In the genomic region with DNA sequence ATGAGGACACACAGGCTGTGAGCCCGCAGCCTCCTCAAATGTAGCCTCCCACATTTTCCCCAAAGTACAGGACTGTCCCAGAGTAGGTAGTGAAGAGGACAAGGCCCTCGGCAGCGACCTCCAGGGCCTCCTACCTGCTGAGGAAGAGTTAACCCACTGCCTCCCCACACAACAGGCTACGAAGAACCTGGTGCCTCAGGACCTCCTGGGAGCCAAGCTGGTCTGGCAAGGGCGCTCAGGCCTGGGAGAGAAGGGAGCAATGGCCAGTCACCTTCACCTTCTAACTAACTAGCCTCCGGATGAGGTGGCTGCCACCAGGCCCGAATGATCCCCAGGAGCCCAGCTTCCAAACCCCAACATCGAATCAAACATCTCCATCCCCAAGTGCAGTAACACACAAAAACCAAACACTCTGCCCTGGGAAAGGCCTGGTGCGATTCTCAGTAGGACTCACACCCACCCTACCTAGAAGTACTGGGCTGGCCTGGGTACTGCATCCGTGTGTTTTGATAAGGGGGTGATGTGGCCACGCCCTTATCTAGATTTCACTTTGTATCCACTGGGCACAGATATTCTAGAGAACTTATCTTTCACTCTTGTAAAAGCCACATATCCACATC, we compare ENCODE assay signal across 16 cellular contexts. TPM values are rescaled to one million over a fixed set of nuclear protein-coding genes. Genes with fewer than 3 reads are reported as not detected.
DNase-seq lines count a peak whose midpoint lies in the region; ATAC-seq, FAIRE-seq and TF ChIP-seq lines count a peak whose summit lies in the region.
"Had no signal": no experiment of that assay in that cellular context is flagged by ENCODE, and none has a peak within 500 bp of the region (broad histone marks: within the 10 kb centered on the region; RNA-seq: fewer than 3 reads in every experiment).

No MANE protein-coding gene starts in this region.

- POLR2A ChIA-PET in K562 (lab: Yijun Ruan, JAX) = interaction anchor here (0.6 to 1.2 kb wide), 5 partner anchors 9 to 717 kb away, joined by 3 to 5 read pairs (median 3); partner anchors contain the start of gene ERFE

- no peaks in the 10 kb centered on the region for H3K27me3 ChIP-seq in K562 (ENCODE audit: control insufficient read depth in 2 of 2, insufficient read depth in 2 of 2, low read length in 2 of 2)

- intact Hi-C loops in K562 (cut with micrococcal nuclease) = loop anchor here (5.0 kb wide), 1 partner anchor 69 kb away; no protein-coding TSS in a partner anchor
- intact Hi-C loops in natural killer cell (cut with micrococcal nuclease) = loop anchor here (5.0 kb wide), 1 partner anchor 34 kb away; the partner anchor contains the start of gene ILKAP

- H3K4me1 Mint-ChIP-seq in HFFc6 (ENCODE audit: low read depth) = peaks cover 56% of the 10 kb centered on the region
- peaks cover 38 to 51% of the 10 kb centered on the region in 2 donors for H3K4me1 Mint-ChIP-seq in natural killer cell

- CTCF ChIA-PET in K562 (lab: Yijun Ruan, JAX; ENCODE audit: low intra/inter-chr PET ratio) = no interaction called here

- H3K4me3 ChIP-seq in K562 = no peak overlapping the region

- no peak for TF ChIP-seq CTCF in 22Rv1 (IDR thresholded peaks at IDR 0.05)
- no peak for TF ChIP-seq CTCF in HFFc6 (IDR thresholded peaks at IDR 0.05)
- no peak for TF ChIP-seq CTCF in K562 (IDR thresholded peaks at IDR 0.05 in 2 of 3, conservative IDR thresholded peaks at IDR 0.05 in 1 of 3; ENCODE audit: insufficient read depth in 2 of 3, low read depth in 1 of 3, low read length in 3 of 3)
- no peak for TF ChIP-seq CTCF in natural killer cell (IDR thresholded peaks at IDR 0.05)

- H2AFZ ChIP-seq in K562 (ENCODE audit: low read depth, low read length) = no peak overlapping the region

- peaks cover 32 to 33% of the 10 kb centered on the region in 2 experiments for H3K4me1 ChIP-seq in K562 (replicated peaks in 1 of 2; ENCODE audit: control insufficient read depth in 2 of 2, insufficient read depth in 2 of 2, low read length in 2 of 2)

- peak; percentile 42 for FAIRE-seq in K562 (lab: Jason Lieb, UNC)
- FAIRE-seq: G401.6, kidney had no signal

- peak; percentile 45 for ATAC-seq in K562
- ATAC-seq in natural killer cell = no peak
- no peak for ATAC-seq in GM18907 (IDR thresholded peaks at IDR 0.05; ENCODE audit: unreplicated experiment)
- ATAC-seq: activated naive CD8-positive, alpha-beta T cell treated with anti-CD3 and anti-CD28 coated beads, Interleukin-2, amount 50 U/mL, for 24 hours had no signal

- peaks cover 6% of the 10 kb centered on the region; the same call in 1 of the 2 replicates for H3K27me3 Mint-ChIP-seq in HFFc6 (ENCODE audit: insufficient read depth)
- H3K27me3 Mint-ChIP-seq in natural killer cell (ENCODE audit: low read depth in 2 of 2) = peaks cover 0 to 5% of the 10 kb centered on the region in 2 donors

- in situ Hi-C loops in K562 (cut with MboI) = no loop called here

- no peaks in the 10 kb centered on the region for H3K79me2 ChIP-seq in K562 (ENCODE audit: control insufficient read depth, insufficient read depth, low read length)

- no peak for TF ChIP-seq RAD21 in K562 (CRISPR knock-in tag; conservative IDR thresholded peaks at IDR 0.05 in 1 of 2, IDR thresholded peaks at IDR 0.05 in 1 of 2)

- H3K36me3 ChIP-seq in K562 (ENCODE audit: control insufficient read depth, insufficient read depth, low read length) = peaks cover 35% of the 10 kb centered on the region

- H3K9me3 Mint-ChIP-seq in HFFc6 = no peaks in the 10 kb centered on the region
- H3K9me3 Mint-ChIP-seq in natural killer cell = no peaks in the 10 kb centered on the region
- H3K9me3 Mint-ChIP-seq: activated naive CD8-positive, alpha-beta T cell treated with anti-CD3 and anti-CD28 coated beads, Interleukin-2, amount 50 U/mL, for 24 hours; type B pancreatic cell had no signal

- WGBS in K562 (ENCODE audit: insufficient coverage, low coverage, missing lambda C conversion rate) = 43% methylated on average over 9 of the region's 11 CpGs

- peak overlapping the region; percentile 94 for H3K27ac Mint-ChIP-seq in HFFc6
- H3K27ac Mint-ChIP-seq in natural killer cell = peak overlapping the region; percentile 22 to 93
- H3K27ac Mint-ChIP-seq: type B pancreatic cell had no signal

- peaks cover 4% of the 10 kb centered on the region for H3K9me1 ChIP-seq in K562 (ENCODE audit: control insufficient read depth, insufficient read depth, low read length)

- DNase-seq in HFFc6 (no peak), K562 (ENCODE audit: extremely low read depth in 1 of 4, low spot score in 3 of 4) (peak; percentile 38 to 52 (median 49)), natural killer cell (no peak), NCI-H1105 (lab: John Stamatoyannopoulos, UW) (no peak), GM19238 (ENCODE audit: insufficient read length, low spot score) (no peak)
- DNase-seq in activated CD4-positive, alpha-beta T cell treated with anti-CD3 and anti-CD28 coated beads, Interleukin-2, amount 50 U/mL, for 1 hour = no peak
- DNase-seq: activated naive CD8-positive, alpha-beta T cell treated with anti-CD3 and anti-CD28 coated beads, Interleukin-2, amount 50 U/mL, for 24 hours; Calu3; stimulated activated CD4-positive, alpha-beta T cell treated with anti-CD3 and anti-CD28 coated beads, Interleukin-4, amount 100 ng/mL, for 1 hour had no signal

- BruUV-seq in K562 (replicated peaks; lab: Mats Ljungman, UMichigan) = no TSS peak

- 0 out of 2 replicates have a peak overlapping the region, but pooled peaks have one; percentile 10 for H3K27ac ChIP-seq in 22Rv1
- peak overlapping the region; percentile 60; the same call in 2 of the 3 replicates for H3K27ac ChIP-seq in K562 (ENCODE audit: extremely low read depth, low read depth, low read length)
- H3K27ac ChIP-seq: neutrophil had no signal

- no peaks in the 10 kb centered on the region for H3K9me3 ChIP-seq in K562 (replicated peaks; ENCODE audit: control insufficient read depth, insufficient read depth, low read depth, low read length)
- H3K9me3 ChIP-seq: neutrophil had no signal

- TF ChIP-seq EP300 in K562 (IDR thresholded peaks at IDR 0.05; ENCODE audit: low read length) = no peak

- H4K20me1 ChIP-seq in K562 (replicated peaks; ENCODE audit: control insufficient read depth, insufficient read depth, low read length) = no peaks in the 10 kb centered on the region

- H3K4me3 Mint-ChIP-seq in HFFc6 (no peak overlapping the region), natural killer cell (peak overlapping the region; percentile 13)
- H3K4me3 Mint-ChIP-seq: activated naive CD8-positive, alpha-beta T cell treated with anti-CD3 and anti-CD28 coated beads, Interleukin-2, amount 50 U/mL, for 24 hours; type B pancreatic cell had no signal

- peak overlapping the region in 1 of 2 experiments; percentile 44; a peak in 2 of 4 replicates for H3K9ac ChIP-seq in K562 (ENCODE audit: insufficient read depth in 1 of 2, low read depth in 2 of 2, low read length in 2 of 2)

- TF ChIP-seq POLR2A in K562 (conservative IDR thresholded peaks at IDR 0.05) = no peak

- H3K36me3 Mint-ChIP-seq in HFFc6 (ENCODE audit: low read depth) (peaks cover 36% of the 10 kb centered on the region), natural killer cell (no peaks in the 10 kb centered on the region)

- H3K4me2 ChIP-seq in K562 (ENCODE audit: insufficient read depth, low read length) = peak overlapping the region; percentile 32; the same call in 1 of the 2 replicates

RNA-seq across cellular contexts. Expression of gene ERFE, which starts 9.5 kb away (rescaled TPM):
- total RNA-seq in HFFc6 (2021; fragmentation: NEBNext Ultra II Directional; extraction: Animal tissue kit (Norgen Biotek cat#: 25700)) = under 1 TPM in 5 of 6 experiments, not detected in 1; 0.19 to 0.46 (median 0.41) TPM
- 6.9 and 19.3 TPM in 2 replicates for total RNA-seq in K562 (2011; cell fraction: chromatin; rRNA removed; ENCODE audit: low replicate concordance)
- total RNA-seq in K562 (2011; cell fraction: nucleolus; rRNA removed) = 14.7 and 17.0 TPM in 2 replicates
- total RNA-seq in K562 (2011; cell fraction: nucleoplasm; rRNA removed) = 9.9 and 10.2 TPM in 2 replicates
- total RNA-seq in K562 (2014; rRNA removed) (4.1 and 5.8 TPM in 2 replicates), K562 (2014; rRNA removed; fragmentation: Illumina TruSeq; extraction: Trizol) (2.5 and 3.7 TPM in 2 replicates), K562 (2015; rRNA removed; fragmentation: Illumina TruSeq; extraction: Trizol) (1.0 and 1.1 TPM in 2 replicates), K562 (2021) (6.5 and 6.7 TPM in 2 replicates), natural killer cell (1 to 10 TPM in 2 of 3 donors, under 1 TPM in 1; 0.33 to 4.8 (median 4.3) TPM)
- polyA plus RNA-seq in K562 (2011; rRNA removed) (2.5 and 3.1 TPM in 2 replicates), K562 (2014; fragmentation: Illumina TruSeq; extraction: Trizol) (5.2 and 5.4 TPM in 2 replicates), K562 (2014; fragmentation: Nextera tagmentation; extraction: Ambion mirVana) (1 to 10 TPM in 1 of 2 experiments, under 1 TPM in 1; 0.55 to 1.1 TPM), K562 (2014; rRNA removed) (7.1 and 8.2 TPM in 2 replicates)
- 2.4 and 5.0 TPM in 2 replicates for polyA plus RNA-seq in K562 (2011; cell fraction: cytosol; rRNA removed)
- polyA plus RNA-seq in K562 (2011; cell fraction: nucleus; rRNA removed) = 7.7 and 15.1 TPM in 2 replicates
- polyA plus RNA-seq in K562 (2012) = 2.7 and 20.8 TPM in 2 replicates
- polyA minus RNA-seq in K562 (2011; rRNA and poly(A)+ RNA removed) = 0.18 and 0.35 TPM in 2 replicates
- polyA minus RNA-seq in K562 (2011; cell fraction: cytosol; rRNA and poly(A)+ RNA removed) = 1.0 TPM in 1 of 2 replicates, not detected in the other
- polyA minus RNA-seq in K562 (2011; cell fraction: nucleus; rRNA and poly(A)+ RNA removed) = 1.9 and 3.0 TPM in 2 replicates

RNA-seq across cellular contexts. Expression of gene KLHL30, which starts 29.8 kb away (rescaled TPM):
- under 1 TPM in 4 of 6 experiments, not detected in 2; 0.05 to 0.14 (median 0.12) TPM for total RNA-seq in HFFc6 (2021; fragmentation: NEBNext Ultra II Directional; extraction: Animal tissue kit (Norgen Biotek cat#: 25700))
- total RNA-seq in K562 (2011; cell fraction: chromatin; rRNA removed; ENCODE audit: low replicate concordance) = 0.21 TPM in 1 of 2 replicates, not detected in the other
- 0.53 and 0.67 TPM in 2 replicates for total RNA-seq in K562 (2011; cell fraction: nucleolus; rRNA removed)
- total RNA-seq in K562 (2011; cell fraction: nucleoplasm; rRNA removed) = 0.07 TPM in 1 of 2 replicates, not detected in the other
- total RNA-seq in K562 (2014; rRNA removed) (not detected in 2 replicates), K562 (2014; rRNA removed; fragmentation: Illumina TruSeq; extraction: Trizol) (not detected in 2 replicates), K562 (2015; rRNA removed; fragmentation: Illumina TruSeq; extraction: Trizol) (not detected in 2 replicates), K562 (2021) (0.04 TPM in 1 of 2 replicates, not detected in the other), natural killer cell (not detected)
- polyA plus RNA-seq in K562 (2011; rRNA removed) (0.03 TPM in 1 of 2 replicates, not detected in the other), K562 (2014; fragmentation: Illumina TruSeq; extraction: Trizol) (not detected in 2 replicates), K562 (2014; fragmentation: Nextera tagmentation; extraction: Ambion mirVana) (not detected), K562 (2014; rRNA removed) (not detected in 2 replicates)
- polyA plus RNA-seq in K562 (2011; cell fraction: cytosol; rRNA removed) = 0.09 TPM in 1 of 2 replicates, not detected in the other
- 0.07 and 0.09 TPM in 2 replicates for polyA plus RNA-seq in K562 (2011; cell fraction: nucleus; rRNA removed)
- 0.03 and 0.06 TPM in 2 replicates for polyA plus RNA-seq in K562 (2012)
- polyA minus RNA-seq in K562 (2011; rRNA and poly(A)+ RNA removed) = not detected in 2 replicates
- polyA minus RNA-seq in K562 (2011; cell fraction: cytosol; rRNA and poly(A)+ RNA removed) = not detected in 2 replicates
- 0.11 and 0.13 TPM in 2 replicates for polyA minus RNA-seq in K562 (2011; cell fraction: nucleus; rRNA and poly(A)+ RNA removed)
- total RNA-seq: T-helper 2 cell treated with Interferon-gamma antibody and Interleukin-4, amounts not matched to agents 100 ng/mL and 5 ng/mL, for 36 hours had no signal

RNA-seq across cellular contexts. Expression of gene ILKAP, which starts 35.2 kb away (rescaled TPM):
- 10 to 100 TPM; 27.3 to 34.3 (median 28.6) TPM for total RNA-seq in HFFc6 (2021; fragmentation: NEBNext Ultra II Directional; extraction: Animal tissue kit (Norgen Biotek cat#: 25700))
- 68.1 and 109 TPM in 2 replicates for total RNA-seq in K562 (2011; cell fraction: chromatin; rRNA removed; ENCODE audit: low replicate concordance)
- 43.0 and 45.2 TPM in 2 replicates for total RNA-seq in K562 (2011; cell fraction: nucleolus; rRNA removed)
- total RNA-seq in K562 (2011; cell fraction: nucleoplasm; rRNA removed) = 64.3 and 84.1 TPM in 2 replicates
- 20.6 and 25.5 TPM in 2 replicates for total RNA-seq in K562 (2014; rRNA removed)
- total RNA-seq in K562 (2014; rRNA removed; fragmentation: Illumina TruSeq; extraction: Trizol) = 19.4 and 20.7 TPM in 2 replicates
- total RNA-seq in K562 (2015; rRNA removed; fragmentation: Illumina TruSeq; extraction: Trizol) = 17.8 and 18.8 TPM in 2 replicates
- total RNA-seq in K562 (2021) = 29.4 and 31.8 TPM in 2 replicates
- polyA plus RNA-seq in K562 (2011; rRNA removed) = 25.1 and 31.7 TPM in 2 replicates
- 17.5 and 18.4 TPM in 2 replicates for polyA plus RNA-seq in K562 (2011; cell fraction: cytosol; rRNA removed)
- 63.8 and 66.9 TPM in 2 replicates for polyA plus RNA-seq in K562 (2011; cell fraction: nucleus; rRNA removed)
- 23.4 and 24.4 TPM in 2 replicates for polyA plus RNA-seq in K562 (2012)
- polyA plus RNA-seq in K562 (2014; fragmentation: Illumina TruSeq; extraction: Trizol) = 24.8 and 25.0 TPM in 2 replicates
- 1 to 10 TPM; 3.1 to 5.6 TPM for polyA plus RNA-seq in K562 (2014; fragmentation: Nextera tagmentation; extraction: Ambion mirVana)
- polyA plus RNA-seq in K562 (2014; rRNA removed) = 43.9 and 46.7 TPM in 2 replicates
- 25.0 and 25.6 TPM in 2 replicates for polyA minus RNA-seq in K562 (2011; rRNA and poly(A)+ RNA removed)
- 11.1 and 12.0 TPM in 2 replicates for polyA minus RNA-seq in K562 (2011; cell fraction: cytosol; rRNA and poly(A)+ RNA removed)
- 19.9 and 24.2 TPM in 2 replicates for polyA minus RNA-seq in K562 (2011; cell fraction: nucleus; rRNA and poly(A)+ RNA removed)
- 100 to 1,000 TPM; 146 to 200 (median 183) TPM for total RNA-seq in natural killer cell

Comparison
In these comparisons a context has a peak if more than half of its experiments do, and no peak if none do; other contexts are left out.
1. DNase-seq: peak in K562 (4 of 4); none in HFFc6 (single experiment), natural killer cell (single experiment), NCI-H1105 (single experiment), GM19238 (single experiment) and activated CD4-positive, alpha-beta T cell treated with anti-CD3 and anti-CD28 coated beads, Interleukin-2, amount 50 U/mL, for 1 hour (single experiment).